In the genomic region with DNA sequence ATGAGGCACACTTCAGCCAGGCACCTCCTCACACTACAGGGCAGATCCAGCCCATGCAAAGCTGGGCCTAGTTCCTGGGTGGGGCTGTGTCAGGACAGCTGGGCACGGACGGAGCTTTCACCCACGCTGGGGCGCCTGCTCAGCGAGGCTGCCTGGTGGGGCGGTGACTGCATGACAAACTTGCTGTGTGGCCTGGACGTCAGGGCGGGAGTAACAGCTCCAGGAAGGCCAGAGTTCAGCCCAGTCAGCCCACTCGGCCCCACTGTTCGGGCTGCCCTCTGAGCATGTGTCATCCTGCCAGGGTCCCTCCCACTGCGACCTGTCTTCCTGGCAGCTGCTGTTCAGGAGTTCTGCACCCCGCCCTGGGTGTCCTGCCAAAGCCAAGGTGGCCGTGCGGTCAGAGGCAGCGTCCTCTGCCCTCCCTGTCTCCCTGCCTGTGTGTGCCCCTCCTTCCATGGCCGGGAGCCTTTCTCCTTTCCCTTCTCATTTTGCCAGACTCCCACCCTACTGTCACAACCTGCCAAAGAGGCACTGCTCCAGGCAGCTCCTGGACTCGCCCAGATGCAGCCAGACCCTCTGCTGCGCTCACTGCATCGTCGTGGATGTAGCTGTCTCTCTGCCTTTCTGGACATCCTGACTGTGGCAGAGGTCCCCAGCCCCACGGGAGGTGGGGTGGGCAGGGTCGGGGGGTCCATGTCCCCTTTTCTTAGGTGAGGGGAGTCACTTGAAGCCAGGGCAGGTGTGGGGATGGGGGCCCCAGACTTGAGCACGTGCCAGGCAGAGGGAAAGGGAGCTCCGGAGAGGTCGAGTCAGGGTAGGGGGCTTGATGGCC, we compare ENCODE assay signal across 8 cellular contexts. TPM values are rescaled to one million over a fixed set of nuclear protein-coding genes. Genes with fewer than 3 reads are reported as not detected.
DNase-seq lines count a peak whose midpoint lies in the region; ATAC-seq and TF ChIP-seq lines count a peak whose summit lies in the region.

No MANE protein-coding gene starts in this region.

- peak overlapping the region in 1 of 5 experiments; percentile 55 for H3K4me3 Mint-ChIP-seq in brain

- TF ChIP-seq CTCF in brain (conservative IDR thresholded peaks at IDR 0.05) (no peak), thoracic aorta (IDR thresholded peaks at IDR 0.05) (no peak)

- H3K9me3 ChIP-seq in thoracic aorta = no peaks in the 10 kb centered on the region

- peak overlapping the region in 1 of 2 donors; percentile 30 for H3K27ac ChIP-seq in thoracic aorta

- H3K36me3 ChIP-seq in thoracic aorta = no peaks in the 10 kb centered on the region

- no peak overlapping the region for H3K4me3 ChIP-seq in thoracic aorta

- peaks cover 0 to 11% (median 2%) of the 10 kb centered on the region in 5 experiments for H3K9me3 Mint-ChIP-seq in brain

- H3K27ac Mint-ChIP-seq in brain = peak overlapping the region in 4 of 5 experiments; percentile 15 to 50 (median 35)

- intact Hi-C loops in left colon (cut with DNase I, micrococcal nuclease) = no loop called here

- no peaks in the 10 kb centered on the region for H3K27me3 ChIP-seq in thoracic aorta (replicated peaks; ENCODE audit: insufficient read depth)

- peak in 73 of 76 experiments; percentile 15 to 94 (median 73) for DNase-seq in HUDEP-2 (lab: John Stamatoyannopoulos, UW; ENCODE audit: unreplicated experiment in 76 of 76)
- DNase-seq in left colon = peak; percentile 91 to 97
- peak; percentile 42 for DNase-seq in thoracic aorta (ENCODE audit: low spot score)
- DNase-seq in NCI-H774 (lab: John Stamatoyannopoulos, UW) = no peak
- DNase-seq in pons (ENCODE audit: low spot score) = no peak

- H3K36me3 Mint-ChIP-seq in brain = no peaks in the 10 kb centered on the region

- peaks cover 12 to 14% of the 10 kb centered on the region in 2 donors for H3K4me1 ChIP-seq in thoracic aorta (ENCODE audit: control insufficient read depth in 1 of 2, low read depth in 2 of 2)

- ATAC-seq in left colon (peak; percentile 70), thoracic aorta (ENCODE audit: insufficient number of reproducible peaks, low FRiP score, low read depth) (peak; percentile 21), HG03442 (IDR thresholded peaks at IDR 0.05; ENCODE audit: unreplicated experiment) (no peak), GM18517 (IDR thresholded peaks at IDR 0.05; ENCODE audit: unreplicated experiment) (no peak)

- H3K27me3 Mint-ChIP-seq in brain = peaks cover 10% of the 10 kb centered on the region

- peaks cover 9% of the 10 kb centered on the region for H3K4me1 Mint-ChIP-seq in brain

RNA-seq across cellular contexts. Expression of gene KIAA0232, which starts 33.0 kb away (rescaled TPM):
- 11.3 TPM for polyA plus RNA-seq in brain (ENCODE audit: insufficient read depth, low read depth, low replicate concordance)
- total RNA-seq in left colon (10 to 100 TPM; 40.7 to 49.4 TPM), thoracic aorta (10 to 100 TPM; 56.9 to 80.8 TPM)

RNA-seq across cellular contexts. Expression of gene BLOC1S4, which starts 33.6 kb away (rescaled TPM):
- polyA plus RNA-seq in brain (ENCODE audit: insufficient read depth, low read depth, low replicate concordance) = 11.0 TPM
- 10 to 100 TPM; 13.3 to 15.0 TPM for total RNA-seq in left colon
- total RNA-seq in thoracic aorta = 10 to 100 TPM; 18.1 to 27.4 TPM

RNA-seq across cellular contexts. Expression of gene MRFAP1L1, which starts 39.9 kb away (rescaled TPM):
- 83.7 TPM for polyA plus RNA-seq in brain (ENCODE audit: insufficient read depth, low read depth, low replicate concordance)
- 10 to 100 TPM; 27.1 to 33.7 TPM for total RNA-seq in left colon
- 10 to 100 TPM; 47.1 to 62.6 TPM for total RNA-seq in thoracic aorta

RNA-seq across cellular contexts. Expression of gene S100P, which starts 55.9 kb away (rescaled TPM):
- polyA plus RNA-seq in brain (ENCODE audit: insufficient read depth, low read depth, low replicate concordance) = 0.85 TPM
- total RNA-seq in left colon (100 to 1,000 TPM; 136 to 390 TPM), thoracic aorta (1 to 10 TPM in 1 of 2 donors, not detected in 1; 1.2 TPM)

Comparison
In these comparisons a context has a peak if more than half of its experiments do, and no peak if none do; other contexts are left out.
1. DNase-seq: peak in HUDEP-2 (73 of 76), left colon (2 of 2) and thoracic aorta (single experiment); none in NCI-H774 (single experiment) and pons (single experiment).
2. ATAC-seq: peak in left colon (single experiment) and thoracic aorta (single experiment); none in HG03442 (single experiment) and GM18517 (single experiment).